In genomic region chr13:46097015-46097414, GRCh38 we compare ENCODE assay signal across 17 cellular contexts.
DNase-seq lines count a peak whose midpoint lies in the region; ATAC-seq and TF ChIP-seq lines count a peak whose summit lies in the region.
"Had no signal": no experiment of that assay in that cellular context is flagged by ENCODE, and none has a peak within 500 bp of the region (broad histone marks: within the 10 kb centered on the region; RNA-seq: fewer than 3 reads in every experiment).

No MANE protein-coding gene starts in this region.

- DNase-seq in LNCaP clone FGC (ENCODE audit: low read depth), result peak; percentile 15
- DNase-seq in NCI-H774 (lab: John Stamatoyannopoulos, UW), result peak; percentile 75
- peak; percentile 86 for DNase-seq in globus pallidus (ENCODE audit: low spot score)
- DNase-seq in putamen (ENCODE audit: low spot score), result peak; percentile 83
- no peak for DNase-seq in NK-92 treated with Interleukin-12 subunit alpha and Interleukin-12 subunit beta, amount 100 ng/mL, for 24 hours (lab: John Stamatoyannopoulos, UW)
- DNase-seq in T-helper 2 cell, result no peak
- DNase-seq: activated CD4-positive, alpha-beta T cell treated with anti-CD3 and anti-CD28 coated beads for 48 hours; activated naive CD4-positive, alpha-beta T cell treated with Interleukin-2 at 50 U/mL for 16 hours; cortex of kidney; DMS 273 treated with DMSO at 0.1 percent for 48 hours; stimulated activated CD4-positive, alpha-beta T cell treated with anti-CD3 and anti-CD28 coated beads, Interleukin-4, amount 100 ng/mL, for 24 hours; stimulated activated CD8-positive, alpha-beta memory T cell treated with anti-CD3 and anti-CD28 coated beads, Interleukin-4, amount 100 ng/mL, for 48 hours; testis had no signal

- no peak for ATAC-seq in GM19324 (IDR thresholded peaks at IDR 0.05; ENCODE audit: low FRiP score, unreplicated experiment)

- no peak overlapping the region for H3K4me3 ChIP-seq in LNCaP clone FGC (ENCODE audit: low read depth, low read length)
- H3K4me3 ChIP-seq: HAP-1, neural progenitor cell, skin epidermis, testis had no signal

- no peak for TF ChIP-seq CTCF in LNCaP clone FGC (IDR thresholded peaks at IDR 0.05; ENCODE audit: control insufficient read depth, extremely low read depth, insufficient read depth)

Comparison
In these comparisons a context has a peak if more than half of its experiments do, and no peak if none do; other contexts are left out.
1. DNase-seq: peak in LNCaP clone FGC (single experiment), NCI-H774 (single experiment), globus pallidus (single experiment) and putamen (single experiment); none in NK-92 treated with Interleukin-12 subunit alpha and Interleukin-12 subunit beta, amount 100 ng/mL, for 24 hours (single experiment) and T-helper 2 cell (0 of 5).